11 cellular contexts compared by ENCODE assay signal in the genomic region with DNA sequence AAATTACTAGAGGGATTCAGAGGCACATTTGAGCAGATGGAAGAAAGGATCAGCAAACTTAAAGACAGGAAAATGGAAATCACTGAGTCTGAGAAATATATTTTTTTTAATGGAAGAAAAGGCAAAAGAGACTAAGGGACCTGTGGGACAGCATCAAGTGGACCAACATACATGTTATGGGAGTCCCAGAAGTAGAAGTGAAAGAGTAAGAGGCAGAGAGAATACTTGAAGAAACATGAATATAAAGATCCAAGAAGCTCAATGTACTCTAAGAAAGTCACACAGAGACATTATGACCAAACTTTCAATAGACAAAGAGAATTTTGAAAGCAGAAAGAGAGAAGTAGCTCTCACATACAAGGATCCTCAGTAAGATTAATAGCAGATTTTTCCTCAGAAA. TPM values are rescaled to one million over a fixed set of nuclear protein-coding genes. Genes with fewer than 3 reads are reported as not detected.
"Had no signal": no experiment of that assay in that cellular context is flagged by ENCODE, and none has a peak within 500 bp of the region (broad histone marks: within the 10 kb centered on the region; RNA-seq: fewer than 3 reads in every experiment).

No MANE protein-coding gene starts in this region.

- FAIRE-seq: H1, H54 had no signal

- DNase-seq: GM23248, GOT3, H7, H9, HCEC 1CT, HFFc6 had no signal

- ATAC-seq: GM23338, HCT116 had no signal

- H2AFZ ChIP-seq: GM23248, GM23338 had no signal

- H3K27ac ChIP-seq: GM23248 had no signal

- H3K9ac ChIP-seq: GM23248 had no signal

- H3K4me1 ChIP-seq: HAP-1 had no signal

- H3K4me2 ChIP-seq: GM23338 had no signal

- H3K4me3 ChIP-seq: GM23248, GM23338, HAP-1 had no signal

- H3K36me3 ChIP-seq: HAP-1 had no signal

- H3K9me3 ChIP-seq: HAP-1 had no signal

RNA-seq across cellular contexts. Expression of a gene that starts 39.5 kb away (rescaled TPM):
- total RNA-seq: GM23248, HFFc6 had no signal
- polyA plus RNA-seq: GM23248 had no signal
